ENCODE assay signal across 17 cellular contexts in the genomic region with DNA sequence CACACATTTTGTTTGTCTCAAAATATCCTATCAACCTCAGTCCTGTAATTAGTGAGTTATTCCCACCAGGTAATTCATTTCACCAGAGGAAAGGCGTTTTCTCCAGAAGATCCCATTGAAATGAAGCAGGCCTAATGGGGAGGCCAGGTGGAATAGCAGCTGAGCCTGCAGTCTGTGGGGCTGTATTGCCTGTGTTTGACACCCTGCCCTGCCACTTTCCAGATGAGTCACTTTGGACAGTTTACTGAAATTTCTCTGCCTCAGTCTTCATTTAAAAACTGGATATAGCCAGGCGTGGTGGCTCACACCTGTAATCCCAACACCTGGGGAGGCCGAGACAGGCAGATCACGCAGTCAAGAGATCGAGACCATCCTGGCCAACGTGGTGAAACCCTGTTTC.
DNase-seq lines count a peak whose midpoint lies in the region; ATAC-seq and TF ChIP-seq lines count a peak whose summit lies in the region.
"Had no signal": no experiment of that assay in that cellular context is flagged by ENCODE, and none has a peak within 500 bp of the region (broad histone marks: within the 10 kb centered on the region; RNA-seq: fewer than 3 reads in every experiment).

No MANE protein-coding gene starts in this region.

- H3K9me3 ChIP-seq in adipocyte (ENCODE audit: control insufficient read depth, low read length) (no peaks in the 10 kb centered on the region), gastrocnemius medialis (no peaks in the 10 kb centered on the region)

- H3K9ac ChIP-seq in adipocyte (ENCODE audit: low read length), result peak overlapping the region; percentile 18

- H3K4me3 ChIP-seq in adipocyte (ENCODE audit: low read length) (no peak overlapping the region), epithelial cell of esophagus (ENCODE audit: low read length) (no peak overlapping the region), gastrocnemius medialis (no peak overlapping the region)
- H3K4me3 ChIP-seq: GM12878, GM23338 had no signal

- ATAC-seq in gastrocnemius medialis, result peak; percentile 41 to 64
- ATAC-seq: GM12878, GM23338, HCT116 had no signal

- no peak for TF ChIP-seq POLR2A in gastrocnemius medialis (IDR thresholded peaks at IDR 0.05)

- DNase-seq in adipocyte (ENCODE audit: low read depth), result no peak
- DNase-seq in epithelial cell of esophagus (ENCODE audit: low read depth), result peak; percentile 41
- DNase-seq in nephron progenitor cell, result no peak
- no peak for DNase-seq in gastrocnemius medialis
- DNase-seq in anterior cingulate cortex (lab: John Stamatoyannopoulos, UW), result no peak
- no peak for DNase-seq in NK-92 treated with Interleukin-12 subunit alpha and Interleukin-12 subunit beta, amount 100 ng/mL, for 24 hours (lab: John Stamatoyannopoulos, UW)
- no peak for DNase-seq in NCI-H2171 treated with DMSO at 0.1 percent for 48 hours (lab: John Stamatoyannopoulos, UW)
- DNase-seq: C1 segment of cervical spinal cord; Calu3; CD4-positive, alpha-beta memory T cell; COR-L47; DMS79; GDM1; H9 had no signal

- intact Hi-C loops in gastrocnemius medialis (cut with DNase I; ENCODE audit: low total_unique reads), result loop anchor here (2.0 kb wide), 1 partner anchor 26 kb away; no protein-coding TSS in a partner anchor

- TF ChIP-seq CTCF in epithelial cell of esophagus (IDR thresholded peaks at IDR 0.05; ENCODE audit: insufficient read depth, low read depth, low read length, missing control alignments) (no peak), nephron progenitor cell (IDR thresholded peaks at IDR 0.05) (no peak), gastrocnemius medialis (IDR thresholded peaks at IDR 0.05 in 4 of 5, conservative IDR thresholded peaks at IDR 0.05 in 1 of 5) (no peak)

- H3K27me3 Mint-ChIP-seq in nephron progenitor cell (ENCODE audit: low read depth, poor library complexity), result no peaks in the 10 kb centered on the region

- no peaks in the 10 kb centered on the region for H3K27me3 ChIP-seq in adipocyte (replicated peaks; ENCODE audit: control insufficient read depth, insufficient read depth, low read length)
- H3K27me3 ChIP-seq in gastrocnemius medialis, result no peaks in the 10 kb centered on the region

- no peaks in the 10 kb centered on the region for H3K36me3 Mint-ChIP-seq in nephron progenitor cell (ENCODE audit: low read depth)
- H3K36me3 Mint-ChIP-seq: CD4-positive, alpha-beta memory T cell had no signal

- H3K9me3 Mint-ChIP-seq in nephron progenitor cell, result no peaks in the 10 kb centered on the region
- H3K9me3 Mint-ChIP-seq: GM23338, H9 had no signal

- H3K36me3 ChIP-seq in adipocyte (ENCODE audit: control insufficient read depth, insufficient read depth, low read length, severe bottlenecking), result no peaks in the 10 kb centered on the region
- no peaks in the 10 kb centered on the region for H3K36me3 ChIP-seq in gastrocnemius medialis

- in situ Hi-C loops in gastrocnemius medialis (cut with MboI; ENCODE audit: low sequenced_read_pairs in 4 of 4), result no loop called here

- H3K27ac Mint-ChIP-seq in nephron progenitor cell, result peak overlapping the region; percentile 68
- H3K27ac Mint-ChIP-seq: CD4-positive, alpha-beta memory T cell; GM23338; H9 had no signal

- peaks cover 9% of the 10 kb centered on the region for H3K4me1 Mint-ChIP-seq in nephron progenitor cell
- H3K4me1 Mint-ChIP-seq: CD4-positive, alpha-beta memory T cell; GM23338 had no signal

- H3K4me3 Mint-ChIP-seq in nephron progenitor cell, result no peak overlapping the region
- H3K4me3 Mint-ChIP-seq: CD4-positive, alpha-beta memory T cell; GM23338; H9 had no signal

- H3K4me1 ChIP-seq in adipocyte (ENCODE audit: control insufficient read depth, insufficient read depth, low read length) (peaks cover 19% of the 10 kb centered on the region), gastrocnemius medialis (peaks cover 0 to 12% of the 10 kb centered on the region in 2 donors)

- H3K27ac ChIP-seq in gastrocnemius medialis, result no peak overlapping the region
